ENCODE assay signal across 14 cellular contexts in genomic region chr15:38660726-38661125, GRCh38.
DNase-seq lines count a peak whose midpoint lies in the region; ATAC-seq and TF ChIP-seq lines count a peak whose summit lies in the region.
"Had no signal": no experiment of that assay in that cellular context is flagged by ENCODE, and none has a peak within 500 bp of the region (broad histone marks: within the 10 kb centered on the region; RNA-seq: fewer than 3 reads in every experiment).

No MANE protein-coding gene starts in this region.

- intact Hi-C loops in mucosa of descending colon (cut with DNase I, micrococcal nuclease) (no loop called here), left cardiac atrium (cut with DNase I) (loop anchor here in 1 of 2 donors (10.0 kb wide), 1 partner anchor 186 kb away; no protein-coding TSS in a partner anchor)

- H3K36me3 ChIP-seq in mucosa of descending colon (ENCODE audit: low read depth), result no peaks in the 10 kb centered on the region
- H3K36me3 ChIP-seq: esophagus muscularis mucosa had no signal

- no peaks in the 10 kb centered on the region for H3K9me3 ChIP-seq in mucosa of descending colon
- H3K9me3 ChIP-seq: esophagus muscularis mucosa had no signal

- CTCF ChIA-PET in activated CD8-positive, alpha-beta T cell treated with anti-CD3 and anti-CD28 coated beads, Interleukin-2, amount 10 ng/mL, durations not matched to agents 7 days and 5 days (lab: Charles Lee), result interaction anchor here (1.2 to 31.2 kb wide), 7 partner anchors 8 to 49 kb away, joined by 3 to 803 read pairs (median 4); no protein-coding TSS in a partner anchor

- peak overlapping the region; percentile 60 for H3K27ac Mint-ChIP-seq in activated CD8-positive, alpha-beta T cell treated with anti-CD3 and anti-CD28 coated beads, Interleukin-2, amount 10 ng/mL, durations not matched to agents 7 days and 5 days

- TF ChIP-seq CTCF in mucosa of descending colon (IDR thresholded peaks at IDR 0.05), result no peak

- H3K9me3 Mint-ChIP-seq in activated CD8-positive, alpha-beta T cell treated with anti-CD3 and anti-CD28 coated beads, Interleukin-2, amount 10 ng/mL, durations not matched to agents 7 days and 5 days (ENCODE audit: insufficient read depth), result peaks cover 4% of the 10 kb centered on the region

- DNase-seq in DMS53 (lab: John Stamatoyannopoulos, UW) (peak; percentile 3), DMS53 treated with DMSO at 0.1 percent for 48 hours (lab: John Stamatoyannopoulos, UW; ENCODE audit: unreplicated experiment) (no peak), mucosa of descending colon (no peak), NCI-H446 treated with DMSO at 0.1 percent for 48 hours (lab: John Stamatoyannopoulos, UW) (no peak), left cardiac atrium (no peak)
- peak; percentile 39 for DNase-seq in activated CD8-positive, alpha-beta T cell treated with anti-CD3 and anti-CD28 coated beads, Interleukin-2, amount 10 ng/mL, durations not matched to agents 7 days and 5 days
- DNase-seq: activated CD4-positive, CD25-positive, alpha-beta regulatory T cell treated with anti-CD3 and anti-CD28 coated beads, Interleukin-2, amount 50 U/mL, for 72 hours; cortex of kidney; H7; hippocampal formation had no signal

- POLR2A ChIA-PET in activated CD8-positive, alpha-beta T cell treated with anti-CD3 and anti-CD28 coated beads, Interleukin-2, amount 10 ng/mL, durations not matched to agents 7 days and 5 days (lab: Charles Lee), result interaction anchor here (1.9 to 5.8 kb wide), 3 partner anchors 8 to 97 kb away, joined by 11 to 41 read pairs (median 35); partner anchors contain the start of gene RASGRP1

- H3K4me1 ChIP-seq in mucosa of descending colon (ENCODE audit: low read depth), result no peaks in the 10 kb centered on the region
- H3K4me1 ChIP-seq: esophagus muscularis mucosa had no signal

- no peaks in the 10 kb centered on the region for H3K27me3 Mint-ChIP-seq in activated CD8-positive, alpha-beta T cell treated with anti-CD3 and anti-CD28 coated beads, Interleukin-2, amount 10 ng/mL, durations not matched to agents 7 days and 5 days (ENCODE audit: low read depth)

- H3K36me3 Mint-ChIP-seq in activated CD8-positive, alpha-beta T cell treated with anti-CD3 and anti-CD28 coated beads, Interleukin-2, amount 10 ng/mL, durations not matched to agents 7 days and 5 days (ENCODE audit: low read depth), result peaks cover 18% of the 10 kb centered on the region

- peaks cover 75% of the 10 kb centered on the region for H3K4me1 Mint-ChIP-seq in activated CD8-positive, alpha-beta T cell treated with anti-CD3 and anti-CD28 coated beads, Interleukin-2, amount 10 ng/mL, durations not matched to agents 7 days and 5 days (ENCODE audit: low read depth)

- H3K4me3 Mint-ChIP-seq in activated CD8-positive, alpha-beta T cell treated with anti-CD3 and anti-CD28 coated beads, Interleukin-2, amount 10 ng/mL, durations not matched to agents 7 days and 5 days, result no peak overlapping the region

- ATAC-seq in HG03432 (IDR thresholded peaks at IDR 0.05; ENCODE audit: unreplicated experiment), result peak; percentile 47
- ATAC-seq in activated CD8-positive, alpha-beta T cell treated with anti-CD3 and anti-CD28 coated beads, Interleukin-2, amount 10 ng/mL, durations not matched to agents 7 days and 5 days, result peak; percentile 54
- ATAC-seq in mucosa of descending colon, result peak; percentile 21
- no peak for ATAC-seq in HG02840 (IDR thresholded peaks at IDR 0.05; ENCODE audit: low FRiP score, unreplicated experiment)
- ATAC-seq in left cardiac atrium, result no peak
- ATAC-seq: left lobe of liver had no signal

- no peak overlapping the region for H3K4me3 ChIP-seq in mucosa of descending colon
- H3K4me3 ChIP-seq: esophagus muscularis mucosa had no signal

Comparison
In these comparisons a context has a peak if more than half of its experiments do, and no peak if none do; other contexts are left out.
1. DNase-seq: peak in DMS53 (single experiment) and activated CD8-positive, alpha-beta T cell treated with anti-CD3 and anti-CD28 coated beads, Interleukin-2, amount 10 ng/mL, durations not matched to agents 7 days and 5 days (single experiment); none in DMS53 treated with DMSO at 0.1 percent for 48 hours (single experiment), mucosa of descending colon (0 of 3), NCI-H446 treated with DMSO at 0.1 percent for 48 hours (single experiment) and left cardiac atrium (single experiment).
2. ATAC-seq: peak in HG03432 (single experiment), activated CD8-positive, alpha-beta T cell treated with anti-CD3 and anti-CD28 coated beads, Interleukin-2, amount 10 ng/mL, durations not matched to agents 7 days and 5 days (single experiment) and mucosa of descending colon (single experiment); none in HG02840 (single experiment) and left cardiac atrium (0 of 2).